8 cellular contexts compared by ENCODE assay signal in the genomic region with DNA sequence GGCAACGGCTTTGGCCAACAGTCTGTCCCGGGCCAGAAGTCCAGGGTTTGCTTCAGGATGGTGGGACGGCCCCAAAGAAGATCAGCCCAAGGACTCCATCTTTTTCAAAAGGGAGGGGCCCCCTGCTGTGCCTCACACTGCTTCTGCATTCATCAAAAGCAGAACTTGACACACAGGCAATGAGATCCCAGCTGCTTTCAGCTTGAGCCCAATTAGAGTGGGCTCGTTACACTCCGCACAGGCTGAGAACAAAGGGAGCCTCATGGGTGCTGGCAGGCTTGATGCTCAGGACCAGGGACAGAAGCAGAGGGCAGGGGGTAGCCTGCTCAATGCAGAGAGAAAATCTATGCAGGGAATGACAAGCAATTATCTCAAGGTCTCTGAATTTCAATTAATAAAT. TPM values are rescaled to one million over a fixed set of nuclear protein-coding genes. Genes with fewer than 3 reads are reported as not detected.
A peak's percentile ranks its signal among the peaks of the same experiment; 100 is the strongest.
DNase-seq lines count a peak whose midpoint lies in the region; ATAC-seq, FAIRE-seq and TF ChIP-seq lines count a peak whose summit lies in the region.

No MANE protein-coding gene starts in this region.

- intact Hi-C loops in prostate gland (cut with DNase I): no loop called here

- no peaks in the 10 kb centered on the region for H3K36me3 ChIP-seq in prostate gland

- TF ChIP-seq CTCF in prostate gland (IDR thresholded peaks at IDR 0.05): no peak

- DNase-seq in NCI-H2227 treated with DMSO at 0.1 percent for 48 hours (lab: John Stamatoyannopoulos, UW) (peak; percentile 9), iPS-NIHi7 (ENCODE audit: extremely low spot score) (peak; percentile 69), prostate gland (ENCODE audit: low spot score) (no peak), ureter (ENCODE audit: low spot score) (no peak), HTR-8/SVneo (ENCODE audit: insufficient read length, low spot score) (no peak)
- DNase-seq in activated CD8-positive, alpha-beta memory T cell treated with anti-CD3 and anti-CD28 coated beads, Interleukin-2, amount 50 U/mL, for 48 hours: no peak

- FAIRE-seq in HTR-8/SVneo (lab: Jason Lieb, UNC): no peak

- TF ChIP-seq POLR2A in GM18505 (IDR thresholded peaks at IDR 0.05; ENCODE audit: borderline replicate concordance, extremely low read depth, insufficient read depth, insufficient read length) (no peak), prostate gland (IDR thresholded peaks at IDR 0.05) (no peak)

- H3K9me3 ChIP-seq in prostate gland: no peaks in the 10 kb centered on the region

- WGBS in prostate gland: 83% methylated on average over 5 of the region's 5 CpGs

- H3K4me3 ChIP-seq in prostate gland: no peak overlapping the region

- H3K4me1 ChIP-seq in prostate gland (replicated peaks): no peaks in the 10 kb centered on the region

- ATAC-seq in GM18505 (IDR thresholded peaks at IDR 0.05; ENCODE audit: unreplicated experiment) (peak; percentile 68), HG02763 (IDR thresholded peaks at IDR 0.05; ENCODE audit: unreplicated experiment) (peak; percentile 35)

- no peak overlapping the region for H3K27ac ChIP-seq in prostate gland

- H3K27me3 ChIP-seq in prostate gland (replicated peaks; ENCODE audit: insufficient read depth): no peaks in the 10 kb centered on the region

RNA-seq across cellular contexts. Expression of a gene that starts 45.5 kb away (rescaled TPM):
- total RNA-seq in prostate gland: 10 to 100 TPM; 29.4 to 46.6 TPM
- total RNA-seq in ureter: 47.1 TPM

Comparison
In these comparisons a context has a peak if more than half of its experiments do, and no peak if none do; other contexts are left out.
1. DNase-seq: peak in NCI-H2227 treated with DMSO at 0.1 percent for 48 hours (single experiment) and iPS-NIHi7 (single experiment); none in prostate gland (single experiment), activated CD8-positive, alpha-beta memory T cell treated with anti-CD3 and anti-CD28 coated beads, Interleukin-2, amount 50 U/mL, for 48 hours (single experiment), ureter (single experiment) and HTR-8/SVneo (single experiment).